Comparison of ENCODE assay signal across 1 cellular context in the genomic region with DNA sequence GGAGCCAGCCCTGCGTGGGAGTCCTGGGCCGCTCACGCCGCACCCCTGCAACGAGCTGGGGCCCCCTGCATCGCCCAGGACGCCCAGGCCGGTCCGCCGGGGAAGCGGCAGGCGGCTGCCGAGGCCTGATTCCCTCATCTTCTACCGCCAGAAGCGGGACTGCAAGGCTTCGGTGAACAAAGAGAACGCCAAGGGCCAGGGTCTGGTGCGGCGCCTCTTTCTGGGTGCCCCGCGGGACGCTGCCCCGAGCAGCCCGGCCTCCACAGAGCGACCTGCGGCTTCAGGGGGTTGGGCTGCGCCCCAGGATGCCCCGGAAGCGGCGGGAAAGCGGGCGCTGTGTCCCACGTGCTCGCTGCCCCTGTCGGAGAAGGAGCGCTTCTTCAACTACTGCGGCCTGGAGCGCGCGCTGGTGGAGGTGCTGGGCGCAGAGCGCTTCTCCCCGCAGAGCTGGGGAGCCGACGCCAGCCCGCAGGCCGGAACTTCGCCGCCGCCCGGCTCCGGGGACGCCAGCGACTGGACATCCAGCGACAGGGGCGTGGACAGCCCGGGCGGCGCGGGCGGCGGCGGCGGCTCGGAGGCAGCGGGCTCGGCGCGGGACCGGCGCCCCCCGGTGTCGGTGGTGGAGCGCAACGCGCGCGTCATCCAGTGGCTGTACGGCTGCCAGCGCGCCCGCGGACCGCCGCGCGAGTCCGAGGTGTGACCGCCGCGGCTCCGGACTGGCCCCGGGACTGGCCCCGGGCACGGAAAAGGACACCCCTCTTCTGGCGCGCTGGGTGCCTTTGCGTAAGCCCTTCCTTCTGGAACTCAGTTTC.
TF ChIP-seq lines count a peak whose summit lies in the region.

No MANE protein-coding gene starts in this region.

TF ChIP-seq in HepG2, 621 proteins besides CTCF, POLR2A, EP300 and RAD21 (continued from another document and continues in another):
- no peak for TF ChIP-seq ZNF280D (CRISPR knock-in tag; IDR thresholded peaks at IDR 0.05)
- TF ChIP-seq TBP (CRISPR knock-in tag; IDR thresholded peaks at IDR 0.05): no peak
- TF ChIP-seq, protein P1, sequence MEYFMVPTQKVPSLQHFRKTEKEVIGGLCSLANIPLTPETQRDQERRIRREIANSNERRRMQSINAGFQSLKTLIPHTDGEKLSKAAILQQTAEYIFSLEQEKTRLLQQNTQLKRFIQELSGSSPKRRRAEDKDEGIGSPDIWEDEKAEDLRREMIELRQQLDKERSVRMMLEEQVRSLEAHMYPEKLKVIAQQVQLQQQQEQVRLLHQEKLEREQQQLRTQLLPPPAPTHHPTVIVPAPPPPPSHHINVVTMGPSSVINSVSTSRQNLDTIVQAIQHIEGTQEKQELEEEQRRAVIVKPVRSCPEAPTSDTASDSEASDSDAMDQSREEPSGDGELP (IDR thresholded peaks at IDR 0.05; ENCODE audit: borderline replicate concordance, low read depth): no peak
- TF ChIP-seq CC2D1A (CRISPR knock-in tag; IDR thresholded peaks at IDR 0.05): no peak
- no peak for TF ChIP-seq SMAD3 (CRISPR knock-in tag; IDR thresholded peaks at IDR 0.05)
- no peak for TF ChIP-seq MATR3 (CRISPR knock-in tag; IDR thresholded peaks at IDR 0.05)
- TF ChIP-seq STAG1 (CRISPR knock-in tag; IDR thresholded peaks at IDR 0.05): peak; percentile 3; the same call in 1 of the 2 replicates
- no peak for TF ChIP-seq FOSL2 (CRISPR knock-in tag; IDR thresholded peaks at IDR 0.05)
- TF ChIP-seq, protein P2, sequence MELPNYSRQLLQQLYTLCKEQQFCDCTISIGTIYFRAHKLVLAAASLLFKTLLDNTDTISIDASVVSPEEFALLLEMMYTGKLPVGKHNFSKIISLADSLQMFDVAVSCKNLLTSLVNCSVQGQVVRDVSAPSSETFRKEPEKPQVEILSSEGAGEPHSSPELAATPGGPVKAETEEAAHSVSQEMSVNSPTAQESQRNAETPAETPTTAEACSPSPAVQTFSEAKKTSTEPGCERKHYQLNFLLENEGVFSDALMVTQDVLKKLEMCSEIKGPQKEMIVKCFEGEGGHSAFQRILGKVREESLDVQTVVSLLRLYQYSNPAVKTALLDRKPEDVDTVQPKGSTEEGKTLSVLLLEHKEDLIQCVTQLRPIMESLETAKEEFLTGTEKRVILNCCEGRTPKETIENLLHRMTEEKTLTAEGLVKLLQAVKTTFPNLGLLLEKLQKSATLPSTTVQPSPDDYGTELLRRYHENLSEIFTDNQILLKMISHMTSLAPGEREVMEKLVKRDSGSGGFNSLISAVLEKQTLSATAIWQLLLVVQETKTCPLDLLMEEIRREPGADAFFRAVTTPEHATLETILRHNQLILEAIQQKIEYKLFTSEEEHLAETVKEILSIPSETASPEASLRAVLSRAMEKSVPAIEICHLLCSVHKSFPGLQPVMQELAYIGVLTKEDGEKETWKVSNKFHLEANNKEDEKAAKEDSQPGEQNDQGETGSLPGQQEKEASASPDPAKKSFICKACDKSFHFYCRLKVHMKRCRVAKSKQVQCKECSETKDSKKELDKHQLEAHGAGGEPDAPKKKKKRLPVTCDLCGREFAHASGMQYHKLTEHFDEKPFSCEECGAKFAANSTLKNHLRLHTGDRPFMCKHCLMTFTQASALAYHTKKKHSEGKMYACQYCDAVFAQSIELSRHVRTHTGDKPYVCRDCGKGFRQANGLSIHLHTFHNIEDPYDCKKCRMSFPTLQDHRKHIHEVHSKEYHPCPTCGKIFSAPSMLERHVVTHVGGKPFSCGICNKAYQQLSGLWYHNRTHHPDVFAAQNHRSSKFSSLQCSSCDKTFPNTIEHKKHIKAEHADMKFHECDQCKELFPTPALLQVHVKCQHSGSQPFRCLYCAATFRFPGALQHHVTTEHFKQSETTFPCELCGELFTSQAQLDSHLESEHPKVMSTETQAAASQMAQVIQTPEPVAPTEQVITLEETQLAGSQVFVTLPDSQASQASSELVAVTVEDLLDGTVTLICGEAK (IDR thresholded peaks at IDR 0.05): no peak
- TF ChIP-seq, protein P2 (CRISPR knock-in tag; IDR thresholded peaks at IDR 0.05): no peak
- no peak for TF ChIP-seq CBX1 (IDR thresholded peaks at IDR 0.05; ENCODE audit: low read depth)
- no peak for TF ChIP-seq TSC22D2 (CRISPR knock-in tag; IDR thresholded peaks at IDR 0.05; ENCODE audit: borderline replicate concordance)
- no peak for TF ChIP-seq ZNF274 (CRISPR knock-in tag; IDR thresholded peaks at IDR 0.05)
- no peak for TF ChIP-seq ZNF615 (CRISPR knock-in tag; IDR thresholded peaks at IDR 0.05; ENCODE audit: borderline replicate concordance)
- no peak for TF ChIP-seq ZNF816 (CRISPR knock-in tag; IDR thresholded peaks at IDR 0.05; ENCODE audit: borderline replicate concordance)
- no peak for TF ChIP-seq ZBTB34 (CRISPR knock-in tag; IDR thresholded peaks at IDR 0.05)
- TF ChIP-seq PPARG (CRISPR knock-in tag; conservative IDR thresholded peaks at IDR 0.05): no peak
- TF ChIP-seq, protein P3, sequence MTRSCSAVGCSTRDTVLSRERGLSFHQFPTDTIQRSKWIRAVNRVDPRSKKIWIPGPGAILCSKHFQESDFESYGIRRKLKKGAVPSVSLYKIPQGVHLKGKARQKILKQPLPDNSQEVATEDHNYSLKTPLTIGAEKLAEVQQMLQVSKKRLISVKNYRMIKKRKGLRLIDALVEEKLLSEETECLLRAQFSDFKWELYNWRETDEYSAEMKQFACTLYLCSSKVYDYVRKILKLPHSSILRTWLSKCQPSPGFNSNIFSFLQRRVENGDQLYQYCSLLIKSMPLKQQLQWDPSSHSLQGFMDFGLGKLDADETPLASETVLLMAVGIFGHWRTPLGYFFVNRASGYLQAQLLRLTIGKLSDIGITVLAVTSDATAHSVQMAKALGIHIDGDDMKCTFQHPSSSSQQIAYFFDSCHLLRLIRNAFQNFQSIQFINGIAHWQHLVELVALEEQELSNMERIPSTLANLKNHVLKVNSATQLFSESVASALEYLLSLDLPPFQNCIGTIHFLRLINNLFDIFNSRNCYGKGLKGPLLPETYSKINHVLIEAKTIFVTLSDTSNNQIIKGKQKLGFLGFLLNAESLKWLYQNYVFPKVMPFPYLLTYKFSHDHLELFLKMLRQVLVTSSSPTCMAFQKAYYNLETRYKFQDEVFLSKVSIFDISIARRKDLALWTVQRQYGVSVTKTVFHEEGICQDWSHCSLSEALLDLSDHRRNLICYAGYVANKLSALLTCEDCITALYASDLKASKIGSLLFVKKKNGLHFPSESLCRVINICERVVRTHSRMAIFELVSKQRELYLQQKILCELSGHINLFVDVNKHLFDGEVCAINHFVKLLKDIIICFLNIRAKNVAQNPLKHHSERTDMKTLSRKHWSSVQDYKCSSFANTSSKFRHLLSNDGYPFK (CRISPR knock-in tag; IDR thresholded peaks at IDR 0.05; ENCODE audit: borderline replicate concordance): no peak
- TF ChIP-seq NAIF1 (CRISPR knock-in tag; IDR thresholded peaks at IDR 0.05; ENCODE audit: borderline replicate concordance): no peak
- TF ChIP-seq, protein P4, sequence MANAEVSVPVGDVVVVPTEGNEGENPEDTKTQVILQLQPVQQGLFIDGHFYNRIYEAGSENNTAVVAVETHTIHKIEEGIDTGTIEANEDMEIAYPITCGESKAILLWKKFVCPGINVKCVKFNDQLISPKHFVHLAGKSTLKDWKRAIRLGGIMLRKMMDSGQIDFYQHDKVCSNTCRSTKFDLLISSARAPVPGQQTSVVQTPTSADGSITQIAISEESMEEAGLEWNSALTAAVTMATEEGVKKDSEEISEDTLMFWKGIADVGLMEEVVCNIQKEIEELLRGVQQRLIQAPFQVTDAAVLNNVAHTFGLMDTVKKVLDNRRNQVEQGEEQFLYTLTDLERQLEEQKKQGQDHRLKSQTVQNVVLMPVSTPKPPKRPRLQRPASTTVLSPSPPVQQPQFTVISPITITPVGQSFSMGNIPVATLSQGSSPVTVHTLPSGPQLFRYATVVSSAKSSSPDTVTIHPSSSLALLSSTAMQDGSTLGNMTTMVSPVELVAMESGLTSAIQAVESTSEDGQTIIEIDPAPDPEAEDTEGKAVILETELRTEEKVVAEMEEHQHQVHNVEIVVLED (CRISPR knock-in tag; IDR thresholded peaks at IDR 0.05; ENCODE audit: borderline replicate concordance): no peak
- no peak for TF ChIP-seq POLR2AphosphoS5 (IDR thresholded peaks at IDR 0.05; ENCODE audit: low read depth, low read length)
- 0 out of 2 replicates have a peak, but pooled peaks have one; percentile 37 for TF ChIP-seq ZNF703 (CRISPR knock-in tag; IDR thresholded peaks at IDR 0.05; ENCODE audit: borderline replicate concordance)
- TF ChIP-seq CSRNP1 (CRISPR knock-in tag; IDR thresholded peaks at IDR 0.05): no peak
- no peak for TF ChIP-seq ZFX (CRISPR knock-in tag; IDR thresholded peaks at IDR 0.05; ENCODE audit: low read depth)
- no peak for TF ChIP-seq GTF2F1 (IDR thresholded peaks at IDR 0.05; ENCODE audit: low read length)
- TF ChIP-seq ZSCAN30 (CRISPR knock-in tag; IDR thresholded peaks at IDR 0.05): no peak
- no peak for TF ChIP-seq PHF21A (CRISPR knock-in tag; IDR thresholded peaks at IDR 0.05)
- no peak for TF ChIP-seq ZNF691 (CRISPR knock-in tag; IDR thresholded peaks at IDR 0.05; ENCODE audit: borderline replicate concordance, low read depth)
- no peak for TF ChIP-seq SMYD3 (CRISPR knock-in tag; IDR thresholded peaks at IDR 0.05)
